In genomic region chr19:39677931-39678889, GRCh38 we compare ENCODE assay signal across 11 cellular contexts. TPM values are rescaled to one million over a fixed set of nuclear protein-coding genes. Genes with fewer than 3 reads are reported as not detected.
DNase-seq lines count a peak whose midpoint lies in the region; ATAC-seq and TF ChIP-seq lines count a peak whose summit lies in the region.
"Had no signal": no experiment of that assay in that cellular context is flagged by ENCODE, and none has a peak within 500 bp of the region (broad histone marks: within the 10 kb centered on the region; RNA-seq: fewer than 3 reads in every experiment).

No MANE protein-coding gene starts in this region.

- H3K4me1 Mint-ChIP-seq in CD4-positive, alpha-beta memory T cell: peaks cover 27 to 51% (median 32%) of the 10 kb centered on the region in 4 donors

- intact Hi-C loops in CD4-positive, alpha-beta memory T cell (cut with micrococcal nuclease): no loop called here

- H3K9me3 ChIP-seq in CD4-positive, alpha-beta memory T cell (ENCODE audit: control insufficient read depth in 1 of 2, low read length in 2 of 2): no peaks in the 10 kb centered on the region
- H3K9me3 ChIP-seq: suprapubic skin had no signal

- POLR2A ChIA-PET in CD4-positive, alpha-beta memory T cell (lab: Charles Lee; ENCODE audit: partially characterized antibody): no interaction called here

- H3K27me3 ChIP-seq in CD4-positive, alpha-beta memory T cell (ENCODE audit: insufficient read depth, low read length): no peaks in the 10 kb centered on the region
- H3K27me3 ChIP-seq: suprapubic skin had no signal

- H3K4me1 ChIP-seq in CD4-positive, alpha-beta memory T cell (ENCODE audit: insufficient read depth, low read length): peaks cover 43% of the 10 kb centered on the region

- no peak overlapping the region for H3K27ac ChIP-seq in CD4-positive, alpha-beta memory T cell (ENCODE audit: low read depth, low read length)
- H3K27ac ChIP-seq: suprapubic skin had no signal

- ATAC-seq in SK-N-SH treated with all-trans-retinoic acid at 6 μM for 48 hours (peak; percentile 74), GM18861 (IDR thresholded peaks at IDR 0.05; ENCODE audit: unreplicated experiment) (no peak)

- H3K4me3 Mint-ChIP-seq in CD4-positive, alpha-beta memory T cell: peak overlapping the region; percentile 0 to 83 (median 74)

- CTCF ChIA-PET in CD4-positive, alpha-beta memory T cell (lab: Charles Lee; ENCODE audit: partially characterized antibody): interaction anchor here (2.0 kb wide), 1 partner anchor 89 kb away, joined by 6 read pairs; no protein-coding TSS in a partner anchor

- DNase-seq in CD4-positive, alpha-beta memory T cell: no peak
- peak; percentile 14 for DNase-seq in HuH-7 (ENCODE audit: low spot score)
- peak; percentile 82 for DNase-seq in kidney tubule cell (ENCODE audit: low spot score)
- DNase-seq in NCI-H226: no peak
- no peak for DNase-seq in GM20000 (ENCODE audit: low spot score)
- no peak for DNase-seq in iPS-NIHi7 (ENCODE audit: extremely low spot score)
- DNase-seq: NCI-H2171 treated with DMSO at 0.1 percent for 48 hours, right cardiac atrium had no signal

- H3K36me3 ChIP-seq in CD4-positive, alpha-beta memory T cell (ENCODE audit: insufficient read depth, low read length): no peaks in the 10 kb centered on the region
- H3K36me3 ChIP-seq: suprapubic skin had no signal

- H3K4me3 ChIP-seq in CD4-positive, alpha-beta memory T cell (ENCODE audit: low read length in 2 of 2): no peak overlapping the region
- H3K4me3 ChIP-seq: suprapubic skin had no signal

- peak overlapping the region in 6 of 7 donors; percentile 49 to 92 (median 86) for H3K27ac Mint-ChIP-seq in CD4-positive, alpha-beta memory T cell

- TF ChIP-seq CTCF in GM20000 (IDR thresholded peaks at IDR 0.05; ENCODE audit: extremely low read depth, missing control alignments): no peak

- H3K36me3 Mint-ChIP-seq in CD4-positive, alpha-beta memory T cell: no peaks in the 10 kb centered on the region

- peaks cover 0 to 3% of the 10 kb centered on the region in 2 donors for H3K27me3 Mint-ChIP-seq in CD4-positive, alpha-beta memory T cell

- H3K9me3 Mint-ChIP-seq in CD4-positive, alpha-beta memory T cell: peaks cover 0 to 2% (median 0%) of the 10 kb centered on the region in 8 donors

TF ChIP-seq in SK-N-SH treated with all-trans-retinoic acid at 6 μM for 48 hours, 23 proteins besides CTCF, POLR2A, EP300 and RAD21:
- TF ChIP-seq RARB (CRISPR knock-in tag; IDR thresholded peaks at IDR 0.05): no peak
- TF ChIP-seq ZC3H10 (CRISPR knock-in tag; IDR thresholded peaks at IDR 0.05): no peak
- no peak for TF ChIP-seq CREB5 (CRISPR knock-in tag; IDR thresholded peaks at IDR 0.05; ENCODE audit: low read depth)
- TF ChIP-seq POU6F1 (CRISPR knock-in tag; IDR thresholded peaks at IDR 0.05; ENCODE audit: borderline replicate concordance, low read depth): no peak
- no peak for TF ChIP-seq CSDC2 (CRISPR knock-in tag; IDR thresholded peaks at IDR 0.05)
- no peak for TF ChIP-seq ZNF8 (CRISPR knock-in tag; IDR thresholded peaks at IDR 0.05)
- no peak for TF ChIP-seq TSHZ2 (CRISPR knock-in tag; IDR thresholded peaks at IDR 0.05)
- TF ChIP-seq TOX (CRISPR knock-in tag; IDR thresholded peaks at IDR 0.05; ENCODE audit: borderline replicate concordance): no peak
- TF ChIP-seq TCF4 (CRISPR knock-in tag; IDR thresholded peaks at IDR 0.05; ENCODE audit: borderline replicate concordance): no peak
- no peak for TF ChIP-seq ARNTL (CRISPR knock-in tag; IDR thresholded peaks at IDR 0.05; ENCODE audit: borderline replicate concordance, low read depth)
- no peak for TF ChIP-seq ESRRG (CRISPR knock-in tag; IDR thresholded peaks at IDR 0.05)
- TF ChIP-seq GLIS3 (CRISPR knock-in tag; IDR thresholded peaks at IDR 0.05): no peak
- no peak for TF ChIP-seq ZNF70 (CRISPR knock-in tag; IDR thresholded peaks at IDR 0.05)
- no peak for TF ChIP-seq PATZ1 (CRISPR knock-in tag; IDR thresholded peaks at IDR 0.05; ENCODE audit: borderline replicate concordance)
- TF ChIP-seq ISL1 (CRISPR knock-in tag; IDR thresholded peaks at IDR 0.05): no peak
- no peak for TF ChIP-seq ZFP3 (CRISPR knock-in tag; IDR thresholded peaks at IDR 0.05)
- TF ChIP-seq BACH2 (CRISPR knock-in tag; IDR thresholded peaks at IDR 0.05; ENCODE audit: borderline replicate concordance): no peak
TF ChIP-seq in SK-N-SH treated with all-trans-retinoic acid at 6 μM for 48 hours: peak in this region for 0.

RNA-seq across cellular contexts. Expression of gene LGALS16, which starts 22.5 kb away (rescaled TPM):
- not detected for total RNA-seq in CD4-positive, alpha-beta memory T cell
- polyA plus RNA-seq in CD4-positive, alpha-beta memory T cell: not detected
- total RNA-seq: right cardiac atrium, suprapubic skin had no signal
- polyA plus RNA-seq: right cardiac atrium had no signal

RNA-seq across cellular contexts. Expression of gene LGALS14, which starts 26.1 kb away (rescaled TPM):
- not detected for total RNA-seq in CD4-positive, alpha-beta memory T cell
- 1 to 10 TPM in 1 of 2 donors, not detected in 1; 1.0 TPM for polyA plus RNA-seq in CD4-positive, alpha-beta memory T cell
- total RNA-seq: right cardiac atrium, suprapubic skin had no signal
- polyA plus RNA-seq: right cardiac atrium had no signal

RNA-seq across cellular contexts. Expression of gene CLC, which starts 59.6 kb away (rescaled TPM):
- total RNA-seq in CD4-positive, alpha-beta memory T cell: under 1 TPM; 0.58 to 0.96 TPM
- polyA plus RNA-seq in CD4-positive, alpha-beta memory T cell: under 1 TPM in 1 of 2 donors, not detected in 1; 0.93 TPM
- total RNA-seq: right cardiac atrium, suprapubic skin had no signal
- polyA plus RNA-seq: right cardiac atrium had no signal

Comparison
In these comparisons a context has a peak if more than half of its experiments do, and no peak if none do; other contexts are left out.
1. DNase-seq: peak in HuH-7 (single experiment) and kidney tubule cell (single experiment); none in CD4-positive, alpha-beta memory T cell (0 of 5), NCI-H226 (single experiment), GM20000 (single experiment) and iPS-NIHi7 (single experiment).